Comparison of ENCODE assay signal across 12 cellular contexts in the genomic region with DNA sequence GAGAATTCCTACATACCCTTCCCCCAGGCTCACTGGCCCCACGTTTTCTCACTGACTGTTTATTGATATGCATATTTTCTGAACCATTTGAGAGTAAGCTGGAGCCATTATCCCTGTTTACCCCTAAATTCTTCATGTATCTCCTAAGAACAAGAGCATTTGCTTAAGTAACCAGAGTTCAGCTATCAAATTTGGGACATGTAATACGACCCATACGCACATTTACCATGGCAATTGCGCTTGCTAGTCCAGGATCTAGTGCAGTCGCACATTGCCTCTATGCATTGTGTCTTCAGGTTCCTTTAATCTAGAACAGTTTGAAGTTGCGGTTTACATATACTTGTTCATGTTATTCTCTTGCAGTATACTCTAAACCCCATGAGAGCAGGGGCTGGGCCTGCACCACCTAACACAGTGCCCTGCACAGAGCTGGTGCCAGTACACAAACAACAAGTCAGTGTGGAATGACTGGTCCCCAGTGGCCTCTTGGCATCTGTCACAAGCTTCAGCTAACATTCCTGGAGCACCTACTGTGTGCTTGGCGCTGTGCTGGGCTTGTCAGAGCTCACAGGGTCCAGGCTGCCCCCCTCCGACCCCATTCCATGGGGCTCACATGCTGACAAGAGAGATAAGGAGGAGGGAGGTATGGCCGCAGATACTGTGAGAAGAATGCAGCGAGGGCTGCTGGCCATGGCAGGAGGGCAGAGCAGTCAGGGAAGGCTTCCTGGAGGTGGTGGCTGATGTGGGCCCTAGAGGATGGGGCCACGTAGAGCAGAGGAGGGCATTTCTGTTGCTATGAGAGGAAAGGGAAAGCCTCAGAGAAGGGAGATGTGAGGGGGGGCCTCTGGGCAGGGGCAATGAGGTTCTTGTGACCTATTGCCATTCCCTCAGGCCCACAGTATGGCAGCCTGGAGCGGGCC. TPM values are rescaled to one million over a fixed set of nuclear protein-coding genes. Genes with fewer than 3 reads are reported as not detected.
DNase-seq lines count a peak whose midpoint lies in the region; ATAC-seq and TF ChIP-seq lines count a peak whose summit lies in the region.
"Had no signal": no experiment of that assay in that cellular context is flagged by ENCODE, and none has a peak within 500 bp of the region (broad histone marks: within the 10 kb centered on the region; RNA-seq: fewer than 3 reads in every experiment).

No MANE protein-coding gene starts in this region.

- no peaks in the 10 kb centered on the region for H3K27me3 ChIP-seq in CD4-positive, CD25-positive, alpha-beta regulatory T cell (ENCODE audit: control insufficient read depth, insufficient read depth, low read length)
- H3K27me3 ChIP-seq in HCT116 (ENCODE audit: insufficient read depth, low read length) (no peaks in the 10 kb centered on the region), SU-DHL-6 (ENCODE audit: low read length) (no peaks in the 10 kb centered on the region), gastrocnemius medialis (no peaks in the 10 kb centered on the region), suprapubic skin (no peaks in the 10 kb centered on the region)

- peak overlapping the region; percentile 40; the same call in 1 of the 2 replicates for H3K9ac ChIP-seq in HCT116 (ENCODE audit: low read length)
- H3K9ac ChIP-seq in SU-DHL-6 (ENCODE audit: low read length), result peak overlapping the region; percentile 35; the same call in 1 of the 2 replicates
- H3K9ac ChIP-seq: SK-N-SH had no signal

- TF ChIP-seq POLR2A in HCT116 (IDR thresholded peaks at IDR 0.05; ENCODE audit: borderline replicate concordance, extremely low read depth, insufficient read depth, insufficient read length) (no peak), gastrocnemius medialis (IDR thresholded peaks at IDR 0.05) (no peak), suprapubic skin (IDR thresholded peaks at IDR 0.05) (no peak)

- POLR2A ChIA-PET in HCT116 (lab: Charles Lee), result no interaction called here

- no peaks in the 10 kb centered on the region for H3F3A ChIP-seq in SU-DHL-6 (ENCODE audit: insufficient read depth)

- BruUV-seq in HCT116 (replicated peaks; lab: Mats Ljungman, UMichigan), result no TSS peak

- intact Hi-C loops in HCT116 (cut with micrococcal nuclease) (loop anchor here (1.0 kb wide), 1 partner anchor 81 kb away; no protein-coding TSS in a partner anchor), mucosa of descending colon (cut with DNase I, micrococcal nuclease) (loop anchor here in 1 of 2 donors (10.0 kb wide), 1 partner anchor 77 kb away; no protein-coding TSS in a partner anchor), gastrocnemius medialis (cut with DNase I; ENCODE audit: low total_unique reads) (loop anchor here (1.0 to 5.0 kb wide), 6 partner anchors 66 to 359 kb away; a partner anchor contains a TSS)

- no peak overlapping the region for H3K4me3 ChIP-seq in CD4-positive, CD25-positive, alpha-beta regulatory T cell (ENCODE audit: low read depth, low read length)
- H3K4me3 ChIP-seq in HCT116 (replicated peaks in 1 of 2; ENCODE audit: low read depth in 1 of 2, low read length in 2 of 2) (peak overlapping the region in 1 of 2 experiments; percentile 44; a peak in 1 of 4 replicates), SU-DHL-6 (ENCODE audit: insufficient read depth, low read length, poor library complexity, severe bottlenecking) (no peak overlapping the region), mucosa of descending colon (no peak overlapping the region), gastrocnemius medialis (no peak overlapping the region), suprapubic skin (no peak overlapping the region)

- H3K4me3 Mint-ChIP-seq in CD4-positive, CD25-positive, alpha-beta regulatory T cell, result peak overlapping the region in 3 of 4 donors; percentile 5 to 70 (median 58)
- H3K4me3 Mint-ChIP-seq: activated CD4-positive, alpha-beta T cell treated with anti-CD3 and anti-CD28 coated beads, Interleukin-2, amount 10 ng/mL, durations not matched to agents 7 days and 5 days had no signal

- TF ChIP-seq RAD21 in HCT116 (IDR thresholded peaks at IDR 0.05; ENCODE audit: low read depth), result no peak

- H4K20me1 ChIP-seq in HCT116 (ENCODE audit: insufficient read depth) (no peaks in the 10 kb centered on the region), SU-DHL-6 (ENCODE audit: low read depth, low read length) (no peaks in the 10 kb centered on the region)

- no peaks in the 10 kb centered on the region for H3K79me2 ChIP-seq in HCT116 (ENCODE audit: insufficient read depth, low read length)
- H3K79me2 ChIP-seq in SU-DHL-6 (ENCODE audit: insufficient read depth, low read length), result no peaks in the 10 kb centered on the region

- peaks cover 4% of the 10 kb centered on the region for H3K27me3 Mint-ChIP-seq in CD4-positive, CD25-positive, alpha-beta regulatory T cell
- H3K27me3 Mint-ChIP-seq: stimulated activated naive CD8-positive, alpha-beta T cell treated with anti-CD3 and anti-CD28 coated beads, Interleukin-15, Interleukin-2, amounts not matched to agents 100 ng/mL and 50 ng/mL, for 24 hours had no signal

- in situ Hi-C loops in gastrocnemius medialis (cut with MboI; ENCODE audit: low sequenced_read_pairs in 4 of 4), result loop anchor here (5.0 to 10.0 kb wide), 3 partner anchors 77 to 84 kb away; no protein-coding TSS in a partner anchor

- H3K36me3 Mint-ChIP-seq in CD4-positive, CD25-positive, alpha-beta regulatory T cell, result no peaks in the 10 kb centered on the region

- peaks cover 5% of the 10 kb centered on the region for H3K4me1 ChIP-seq in CD4-positive, CD25-positive, alpha-beta regulatory T cell (ENCODE audit: control insufficient read depth, insufficient read depth, low read length, poor library complexity, severe bottlenecking)
- H3K4me1 ChIP-seq in HCT116 (ENCODE audit: control insufficient read depth in 1 of 2, insufficient read depth in 2 of 2, low read length in 2 of 2), result peaks cover 10 to 14% of the 10 kb centered on the region in 2 experiments; a peak in 3 of 4 replicates
- H3K4me1 ChIP-seq in mucosa of descending colon (ENCODE audit: low read depth), result peaks cover 10% of the 10 kb centered on the region
- peaks cover 6 to 10% of the 10 kb centered on the region in 2 donors for H3K4me1 ChIP-seq in gastrocnemius medialis
- H3K4me1 ChIP-seq in suprapubic skin, result peaks cover 11% of the 10 kb centered on the region

- no peak for TF ChIP-seq CTCF in HCT116 (IDR thresholded peaks at IDR 0.05 in 2 of 3, conservative IDR thresholded peaks at IDR 0.05 in 1 of 3; ENCODE audit: borderline replicate concordance in 1 of 3, insufficient read depth in 1 of 3, low read depth in 2 of 3, low read length in 2 of 3)
- no peak for TF ChIP-seq CTCF in SU-DHL-6 (IDR thresholded peaks at IDR 0.05; ENCODE audit: insufficient read depth, low read length, poor library complexity, severe bottlenecking)
- TF ChIP-seq CTCF in mucosa of descending colon (IDR thresholded peaks at IDR 0.05), result no peak
- no peak for TF ChIP-seq CTCF in gastrocnemius medialis (IDR thresholded peaks at IDR 0.05 in 4 of 5, conservative IDR thresholded peaks at IDR 0.05 in 1 of 5)
- TF ChIP-seq CTCF in suprapubic skin (IDR thresholded peaks at IDR 0.05), result no peak

- peak overlapping the region; percentile 77 for H3K4me2 ChIP-seq in HCT116 (ENCODE audit: low read length)
- peak overlapping the region; percentile 50 for H3K4me2 ChIP-seq in SU-DHL-6 (ENCODE audit: low read depth, low read length, poor library complexity, severe bottlenecking)

- H3K4me1 Mint-ChIP-seq in CD4-positive, CD25-positive, alpha-beta regulatory T cell, result peaks cover 0 to 8% (median 1%) of the 10 kb centered on the region in 4 donors

- no peak for TF ChIP-seq EP300 in suprapubic skin (IDR thresholded peaks at IDR 0.05)

- H2AFZ ChIP-seq in HCT116 (ENCODE audit: low read depth, low read length, poor library complexity, severe bottlenecking) (peak overlapping the region; percentile 94), SU-DHL-6 (ENCODE audit: low read depth, low read length, severe bottlenecking) (no peak overlapping the region)

- no peaks in the 10 kb centered on the region for H3K9me2 ChIP-seq in HCT116 (ENCODE audit: insufficient read depth)
- H3K9me2 ChIP-seq in SU-DHL-6 (replicated peaks; ENCODE audit: insufficient read depth, low read length), result no peaks in the 10 kb centered on the region
- H3K9me2 ChIP-seq: SK-N-SH had no signal

- CTCF ChIA-PET in HCT116 (lab: Charles Lee), result interaction anchor here (1.1 to 1.9 kb wide), 2 partner anchors 82 to 612 kb away, joined by 3 to 7 read pairs; no protein-coding TSS in a partner anchor

- no peaks in the 10 kb centered on the region for H3K36me3 ChIP-seq in CD4-positive, CD25-positive, alpha-beta regulatory T cell (ENCODE audit: control insufficient read depth, insufficient read depth, low read length)
- H3K36me3 ChIP-seq in HCT116 (ENCODE audit: control insufficient read depth in 1 of 2, insufficient read depth in 2 of 2, low read length in 2 of 2), result no peaks in the 10 kb centered on the region
- H3K36me3 ChIP-seq in SU-DHL-6 (ENCODE audit: low read length), result no peaks in the 10 kb centered on the region
- no peaks in the 10 kb centered on the region for H3K36me3 ChIP-seq in mucosa of descending colon (ENCODE audit: low read depth)
- H3K36me3 ChIP-seq in gastrocnemius medialis, result no peaks in the 10 kb centered on the region
- no peaks in the 10 kb centered on the region for H3K36me3 ChIP-seq in suprapubic skin

- RAD21 ChIA-PET in HCT116 (lab: Charles Lee; ENCODE audit: low non-redundant PET in 1 of 2, low total read pairs in 2 of 2, uncharacterized antibody in 2 of 2, unreplicated experiment in 2 of 2), result no interaction called here

- no peak for ATAC-seq in CD4-positive, CD25-positive, alpha-beta regulatory T cell (ENCODE audit: low read depth in 2 of 2)
- ATAC-seq in HCT116 (no peak), mucosa of descending colon (no peak), HG03439 (IDR thresholded peaks at IDR 0.05; ENCODE audit: unreplicated experiment) (no peak), gastrocnemius medialis (no peak), GM18519 (IDR thresholded peaks at IDR 0.05; ENCODE audit: low FRiP score, unreplicated experiment) (no peak)

- peak in 1 of 3 donors; percentile 4 for DNase-seq in CD4-positive, CD25-positive, alpha-beta regulatory T cell
- DNase-seq in HCT116 (ENCODE audit: low read depth, low spot score) (no peak), mucosa of descending colon (peak in 2 of 3 donors; percentile 6 to 30), gastrocnemius medialis (no peak), suprapubic skin (ENCODE audit: low spot score in 2 of 2) (no peak)
- DNase-seq: cortex of kidney had no signal

- H3K27ac ChIP-seq in CD4-positive, CD25-positive, alpha-beta regulatory T cell (ENCODE audit: insufficient read depth, low read length, poor library complexity, severe bottlenecking), result no peak overlapping the region
- H3K27ac ChIP-seq in HCT116 (ENCODE audit: low read depth, low read length), result no peak overlapping the region
- no peak overlapping the region for H3K27ac ChIP-seq in SU-DHL-6 (ENCODE audit: low read depth, low read length)
- H3K27ac ChIP-seq in gastrocnemius medialis, result no peak overlapping the region
- no peak overlapping the region for H3K27ac ChIP-seq in suprapubic skin

- WGBS in suprapubic skin, result 83% methylated on average over 12 of the region's 12 CpGs

- no peaks in the 10 kb centered on the region for H3K9me3 ChIP-seq in CD4-positive, CD25-positive, alpha-beta regulatory T cell (ENCODE audit: control insufficient read depth in 2 of 2, low read length in 2 of 2)
- H3K9me3 ChIP-seq in HCT116 (ENCODE audit: control insufficient read depth in 1 of 2, insufficient read depth in 1 of 2, low read depth in 1 of 2, low read length in 2 of 2) (no peaks in the 10 kb centered on the region), SU-DHL-6 (ENCODE audit: insufficient read depth, low read length) (no peaks in the 10 kb centered on the region), mucosa of descending colon (no peaks in the 10 kb centered on the region), gastrocnemius medialis (no peaks in the 10 kb centered on the region), suprapubic skin (no peaks in the 10 kb centered on the region)
- H3K9me3 ChIP-seq: SK-N-SH had no signal

- peak overlapping the region in 1 of 3 donors; percentile 38 for H3K27ac Mint-ChIP-seq in CD4-positive, CD25-positive, alpha-beta regulatory T cell
- H3K27ac Mint-ChIP-seq: stimulated activated naive CD8-positive, alpha-beta T cell treated with anti-CD3 and anti-CD28 coated beads, Interleukin-15, Interleukin-2, amounts not matched to agents 100 ng/mL and 50 ng/mL, for 24 hours had no signal

- H3K9me3 Mint-ChIP-seq in CD4-positive, CD25-positive, alpha-beta regulatory T cell, result no peaks in the 10 kb centered on the region
- H3K9me3 Mint-ChIP-seq: activated CD4-positive, alpha-beta T cell treated with anti-CD3 and anti-CD28 coated beads, Interleukin-2, amount 10 ng/mL, durations not matched to agents 7 days and 5 days; stimulated activated naive CD8-positive, alpha-beta T cell treated with anti-CD3 and anti-CD28 coated beads, Interleukin-15, Interleukin-2, amounts not matched to agents 100 ng/mL and 50 ng/mL, for 24 hours had no signal

RNA-seq across cellular contexts. Expression of a gene that starts 28.1 kb away (rescaled TPM):
- 0.35 TPM for total RNA-seq in CD4-positive, CD25-positive, alpha-beta regulatory T cell
- polyA plus RNA-seq in CD4-positive, CD25-positive, alpha-beta regulatory T cell, result not detected
- total RNA-seq in HCT116 (2021; ENCODE audit: unreplicated experiment) (0.39 TPM), mucosa of descending colon (10 to 100 TPM; 13.8 to 49.1 (median 38.2) TPM), gastrocnemius medialis (under 1 TPM in 2 of 4 donors, not detected in 2; 0.16 to 0.20 TPM), suprapubic skin (10 to 100 TPM; 25.0 to 45.9 (median 32.3) TPM)
- polyA plus RNA-seq in HCT116 (2012), result 0.26 and 0.32 TPM in 2 replicates
- total RNA-seq: activated CD4-positive, alpha-beta T cell treated with anti-CD3 and anti-CD28 coated beads, Interleukin-2, amount 10 ng/mL, durations not matched to agents 7 days and 5 days had no signal

Comparison
In these comparisons a context has a peak if more than half of its experiments do, and no peak if none do; other contexts are left out.
1. DNase-seq: peak in mucosa of descending colon (2 of 3); none in HCT116 (single experiment), gastrocnemius medialis (0 of 2) and suprapubic skin (0 of 2).
2. RNA of a gene that starts 28.1 kb away (total RNA-seq): 25.0 to 45.9 TPM in suprapubic skin and 13.8 to 49.1 TPM in mucosa of descending colon; 0.39 TPM in HCT116 (single experiment), 0.35 TPM in CD4-positive, CD25-positive, alpha-beta regulatory T cell (single experiment) and 0.16 to 0.20 TPM in gastrocnemius medialis; every median in the first group is over 10 times any median in the second.